ENCODE assay signal across 8 cellular contexts in genomic region chr13:113207890-113208423, GRCh38. TPM values are rescaled to one million over a fixed set of nuclear protein-coding genes. Genes with fewer than 3 reads are reported as not detected.
A peak's percentile ranks its signal among the peaks of the same experiment; 100 is the strongest.
DNase-seq lines count a peak whose midpoint lies in the region; ATAC-seq and TF ChIP-seq lines count a peak whose summit lies in the region.

No MANE protein-coding gene starts in this region.

- no peaks in the 10 kb centered on the region for H3K9me3 Mint-ChIP-seq in activated naive CD8-positive, alpha-beta T cell treated with anti-CD3 and anti-CD28 coated beads, Interleukin-2, amount 10 ng/mL, durations not matched to agents 7 days and 5 days

- DNase-seq in DMS 273 (lab: John Stamatoyannopoulos, UW; ENCODE audit: unreplicated experiment) = peak; percentile 59
- DNase-seq in DMS 273 treated with DMSO at 0.1 percent for 48 hours (lab: John Stamatoyannopoulos, UW) = no peak
- peak; percentile 49 for DNase-seq in M059J (ENCODE audit: low read depth)
- DNase-seq in activated naive CD8-positive, alpha-beta T cell treated with anti-CD3 and anti-CD28 coated beads, Interleukin-2, amount 10 ng/mL, durations not matched to agents 7 days and 5 days = no peak
- no peak for DNase-seq in right atrium auricular region (ENCODE audit: low spot score)
- DNase-seq in sciatic nerve (ENCODE audit: low spot score) = no peak
- DNase-seq in stimulated activated CD4-positive, alpha-beta T cell treated with anti-CD3 and anti-CD28 coated beads, Interleukin-1b, Interleukin-23, amount 100 ng/mL, for 48 hours = no peak

- intact Hi-C loops in sciatic nerve (cut with DNase I) = no loop called here

- H3K4me1 ChIP-seq in right atrium auricular region = peaks cover 0 to 71% of the 10 kb centered on the region in 2 donors

- no peaks in the 10 kb centered on the region for H3K27me3 Mint-ChIP-seq in activated naive CD8-positive, alpha-beta T cell treated with anti-CD3 and anti-CD28 coated beads, Interleukin-2, amount 10 ng/mL, durations not matched to agents 7 days and 5 days

- POLR2A ChIA-PET in activated naive CD8-positive, alpha-beta T cell treated with anti-CD3 and anti-CD28 coated beads, Interleukin-2, amount 10 ng/mL, durations not matched to agents 7 days and 5 days (lab: Charles Lee) = interaction anchor here (0.8 to 2.9 kb wide), 5 partner anchors 17 to 283 kb away, joined by 3 to 16 read pairs (median 4); partner anchors contain the start of genes DCUN1D2 and LAMP1

- H3K27me3 ChIP-seq in right atrium auricular region = no peaks in the 10 kb centered on the region

- no peak for TF ChIP-seq CTCF in right atrium auricular region (IDR thresholded peaks at IDR 0.05)

- ATAC-seq in GM21825 (IDR thresholded peaks at IDR 0.05; ENCODE audit: unreplicated experiment) = peak; percentile 2
- ATAC-seq in activated naive CD8-positive, alpha-beta T cell treated with anti-CD3 and anti-CD28 coated beads, Interleukin-2, amount 10 ng/mL, durations not matched to agents 7 days and 5 days (ENCODE audit: low read depth) = peak; percentile 6
- ATAC-seq in sciatic nerve = peak; percentile 31

- H3K9me3 ChIP-seq in right atrium auricular region = no peaks in the 10 kb centered on the region

- peak overlapping the region; percentile 61 to 98 for H3K4me3 ChIP-seq in right atrium auricular region

- H3K27ac ChIP-seq in right atrium auricular region = peak overlapping the region; percentile 99 to 100

- peak overlapping the region; percentile 88 for H3K4me3 Mint-ChIP-seq in activated naive CD8-positive, alpha-beta T cell treated with anti-CD3 and anti-CD28 coated beads, Interleukin-2, amount 10 ng/mL, durations not matched to agents 7 days and 5 days

- peaks cover 4% of the 10 kb centered on the region for H3K36me3 ChIP-seq in right atrium auricular region

- H3K4me1 Mint-ChIP-seq in activated naive CD8-positive, alpha-beta T cell treated with anti-CD3 and anti-CD28 coated beads, Interleukin-2, amount 10 ng/mL, durations not matched to agents 7 days and 5 days = peaks cover 47% of the 10 kb centered on the region

- peaks cover 26% of the 10 kb centered on the region for H3K36me3 Mint-ChIP-seq in activated naive CD8-positive, alpha-beta T cell treated with anti-CD3 and anti-CD28 coated beads, Interleukin-2, amount 10 ng/mL, durations not matched to agents 7 days and 5 days

- H3K27ac Mint-ChIP-seq in activated naive CD8-positive, alpha-beta T cell treated with anti-CD3 and anti-CD28 coated beads, Interleukin-2, amount 10 ng/mL, durations not matched to agents 7 days and 5 days = peak overlapping the region; percentile 82

RNA-seq across cellular contexts. Expression of gene PCID2, which starts 0.5 kb away (rescaled TPM):
- total RNA-seq in M059J (2014; rRNA removed; shearing (Covaris generic)) = 50.3 and 73.8 TPM in 2 replicates
- total RNA-seq in activated naive CD8-positive, alpha-beta T cell treated with anti-CD3 and anti-CD28 coated beads, Interleukin-2, amount 10 ng/mL, durations not matched to agents 7 days and 5 days = 10 to 100 TPM; 59.3 to 60.8 TPM
- total RNA-seq in right atrium auricular region (10 to 100 TPM; 34.8 to 44.4 TPM), sciatic nerve (45.1 TPM)

RNA-seq across cellular contexts. Expression of gene CUL4A, which starts 1.5 kb away (rescaled TPM):
- 74.6 and 83.9 TPM in 2 replicates for total RNA-seq in M059J (2014; rRNA removed; shearing (Covaris generic))
- 10 to 100 TPM; 66.0 to 66.3 TPM for total RNA-seq in activated naive CD8-positive, alpha-beta T cell treated with anti-CD3 and anti-CD28 coated beads, Interleukin-2, amount 10 ng/mL, durations not matched to agents 7 days and 5 days
- total RNA-seq in right atrium auricular region = 100 to 1,000 TPM in 1 of 2 donors, 10 to 100 TPM in 1; 76.5 to 435 TPM
- total RNA-seq in sciatic nerve = 62.3 TPM

RNA-seq across cellular contexts. Expression of gene PROZ, which starts 49.5 kb away (rescaled TPM):
- total RNA-seq in M059J (2014; rRNA removed; shearing (Covaris generic)) = not detected in 2 replicates
- total RNA-seq in activated naive CD8-positive, alpha-beta T cell treated with anti-CD3 and anti-CD28 coated beads, Interleukin-2, amount 10 ng/mL, durations not matched to agents 7 days and 5 days = not detected
- total RNA-seq in right atrium auricular region (not detected), sciatic nerve (not detected)

Comparison
In these comparisons a context has a peak if more than half of its experiments do, and no peak if none do; other contexts are left out.
1. DNase-seq: peak in DMS 273 (single experiment) and M059J (single experiment); none in DMS 273 treated with DMSO at 0.1 percent for 48 hours (single experiment), activated naive CD8-positive, alpha-beta T cell treated with anti-CD3 and anti-CD28 coated beads, Interleukin-2, amount 10 ng/mL, durations not matched to agents 7 days and 5 days (single experiment), right atrium auricular region (single experiment), sciatic nerve (single experiment) and stimulated activated CD4-positive, alpha-beta T cell treated with anti-CD3 and anti-CD28 coated beads, Interleukin-1b, Interleukin-23, amount 100 ng/mL, for 48 hours (single experiment).
2. Peak in every context shown above with its lines, with median percentiles within 50 percentile points of each other: ATAC-seq.